Comparison of ENCODE assay signal across 12 cellular contexts in genomic region chr1:201724760-201725105, GRCh38.
DNase-seq lines count a peak whose midpoint lies in the region; ATAC-seq and TF ChIP-seq lines count a peak whose summit lies in the region.
"Had no signal": no experiment of that assay in that cellular context is flagged by ENCODE, and none has a peak within 500 bp of the region (broad histone marks: within the 10 kb centered on the region; RNA-seq: fewer than 3 reads in every experiment).

No MANE protein-coding gene starts in this region.

- H3K27me3 Mint-ChIP-seq in HFFc6 (ENCODE audit: insufficient read depth): peaks cover 4% of the 10 kb centered on the region

- peak overlapping the region; percentile 81 for H3K27ac Mint-ChIP-seq in HFFc6

- no peak for TF ChIP-seq POLR2A in gastrocnemius medialis (IDR thresholded peaks at IDR 0.05)
- TF ChIP-seq POLR2A in body of pancreas (IDR thresholded peaks at IDR 0.05): no peak

- H3K9me3 ChIP-seq in ascending aorta (no peaks in the 10 kb centered on the region), right cardiac atrium (ENCODE audit: control insufficient read depth, low read length) (no peaks in the 10 kb centered on the region), gastrocnemius medialis (no peaks in the 10 kb centered on the region), body of pancreas (no peaks in the 10 kb centered on the region)

- no peaks in the 10 kb centered on the region for H3K36me3 ChIP-seq in ascending aorta
- H3K36me3 ChIP-seq in gastrocnemius medialis: no peaks in the 10 kb centered on the region
- H3K36me3 ChIP-seq in body of pancreas (replicated peaks in 1 of 2; ENCODE audit: insufficient read depth in 1 of 2, low read depth in 2 of 2): no peaks in the 10 kb centered on the region

- H3K4me1 ChIP-seq in ascending aorta (peaks cover 21 to 69% of the 10 kb centered on the region in 2 donors), right cardiac atrium (ENCODE audit: control insufficient read depth, insufficient read depth, low read length) (peaks cover 8% of the 10 kb centered on the region), gastrocnemius medialis (peaks cover 34 to 36% of the 10 kb centered on the region in 2 donors), body of pancreas (no peaks in the 10 kb centered on the region)

- H3K9me3 Mint-ChIP-seq in HFFc6: no peaks in the 10 kb centered on the region
- H3K9me3 Mint-ChIP-seq: activated naive CD4-positive, alpha-beta T cell treated with anti-CD3 and anti-CD28 coated beads, Interleukin-2, amount 50 U/mL, for 72 hours; naive thymus-derived CD8-positive, alpha-beta T cell had no signal

- WGBS in right cardiac atrium: 23% methylated on average over 5 of the region's 5 CpGs
- 42 to 72% methylated on average over 5 of the region's 5 CpGs for WGBS in body of pancreas, 2 donors

- no peak overlapping the region for H3K4me3 ChIP-seq in ascending aorta
- no peak overlapping the region for H3K4me3 ChIP-seq in right cardiac atrium (ENCODE audit: low read length)
- no peak overlapping the region for H3K4me3 ChIP-seq in gastrocnemius medialis
- no peak overlapping the region for H3K4me3 ChIP-seq in body of pancreas

- ATAC-seq in right cardiac atrium (peak in 1 of 2 donors; percentile 3), gastrocnemius medialis (no peak), body of pancreas (no peak), HG02642 (IDR thresholded peaks at IDR 0.05; ENCODE audit: poor library complexity, unreplicated experiment) (no peak)
- ATAC-seq: activated naive CD4-positive, alpha-beta T cell treated with anti-CD3 and anti-CD28 coated beads, Interleukin-2, amount 50 U/mL, for 72 hours; naive thymus-derived CD8-positive, alpha-beta T cell had no signal

- intact Hi-C loops in ascending aorta (cut with DNase I): no loop called here
- intact Hi-C loops in right cardiac atrium (cut with DNase I): no loop called here
- intact Hi-C loops in gastrocnemius medialis (cut with DNase I; ENCODE audit: low total_unique reads): no loop called here
- intact Hi-C loops in body of pancreas (cut with DNase I): no loop called here

- H3K4me1 Mint-ChIP-seq in HFFc6 (ENCODE audit: low read depth): peaks cover 76% of the 10 kb centered on the region
- H3K4me1 Mint-ChIP-seq: naive thymus-derived CD8-positive, alpha-beta T cell had no signal

- no peak for TF ChIP-seq CTCF in HFFc6 (IDR thresholded peaks at IDR 0.05)
- no peak for TF ChIP-seq CTCF in ascending aorta (IDR thresholded peaks at IDR 0.05)
- TF ChIP-seq CTCF in gastrocnemius medialis (IDR thresholded peaks at IDR 0.05 in 4 of 5, conservative IDR thresholded peaks at IDR 0.05 in 1 of 5): no peak
- no peak for TF ChIP-seq CTCF in body of pancreas (IDR thresholded peaks at IDR 0.05)

- H3K27me3 ChIP-seq in ascending aorta: no peaks in the 10 kb centered on the region
- no peaks in the 10 kb centered on the region for H3K27me3 ChIP-seq in right cardiac atrium (ENCODE audit: control insufficient read depth, insufficient read depth)
- H3K27me3 ChIP-seq in gastrocnemius medialis: no peaks in the 10 kb centered on the region
- no peaks in the 10 kb centered on the region for H3K27me3 ChIP-seq in body of pancreas

- in situ Hi-C loops in gastrocnemius medialis (cut with MboI; ENCODE audit: low sequenced_read_pairs in 4 of 4): no loop called here

- no peak overlapping the region; the same call in 1 of the 2 replicates for H3K4me3 Mint-ChIP-seq in HFFc6
- H3K4me3 Mint-ChIP-seq: naive thymus-derived CD8-positive, alpha-beta T cell had no signal

- H3K36me3 Mint-ChIP-seq in HFFc6 (ENCODE audit: low read depth): peaks cover 17% of the 10 kb centered on the region
- H3K36me3 Mint-ChIP-seq: activated naive CD4-positive, alpha-beta T cell treated with anti-CD3 and anti-CD28 coated beads, Interleukin-2, amount 50 U/mL, for 72 hours had no signal

- H3K27ac ChIP-seq in ascending aorta: peak overlapping the region; percentile 89 to 91
- peak overlapping the region; percentile 26 for H3K27ac ChIP-seq in right cardiac atrium (ENCODE audit: low read length)
- peak overlapping the region; percentile 27 to 68 (median 47) for H3K27ac ChIP-seq in gastrocnemius medialis
- peak overlapping the region in 1 of 4 donors; percentile 8 for H3K27ac ChIP-seq in body of pancreas

- DNase-seq in HFFc6: no peak
- no peak for DNase-seq in ascending aorta (ENCODE audit: low spot score in 2 of 2)
- DNase-seq in right cardiac atrium: no peak
- DNase-seq in gastrocnemius medialis: no peak
- no peak for DNase-seq in hippocampal formation (lab: John Stamatoyannopoulos, UW)
- DNase-seq in body of pancreas: no peak
- DNase-seq in NCI-H526 (lab: John Stamatoyannopoulos, UW): no peak
- DNase-seq: effector CD4-positive, alpha-beta T cell; Karpas-422; naive thymus-derived CD8-positive, alpha-beta T cell had no signal
